10 cellular contexts compared by ENCODE assay signal in genomic region chr2:54599914-54600313, GRCh38.
DNase-seq lines count a peak whose midpoint lies in the region; ATAC-seq and TF ChIP-seq lines count a peak whose summit lies in the region.
"Had no signal": no experiment of that assay in that cellular context is flagged by ENCODE, and none has a peak within 500 bp of the region (broad histone marks: within the 10 kb centered on the region; RNA-seq: fewer than 3 reads in every experiment).

No MANE protein-coding gene starts in this region.

- no peak for TF ChIP-seq CTCF in fibroblast of lung (conservative IDR thresholded peaks at IDR 0.05 in 1 of 2, IDR thresholded peaks at IDR 0.05 in 1 of 2; ENCODE audit: low read depth in 1 of 2, low read length in 2 of 2)
- TF ChIP-seq CTCF in progenitor cell of endocrine pancreas (IDR thresholded peaks at IDR 0.05; ENCODE audit: unreplicated experiment) = no peak

- peaks cover 100% of the 10 kb centered on the region for H3K4me1 ChIP-seq in CD4-positive, alpha-beta memory T cell (ENCODE audit: insufficient read depth, low read length)
- peaks cover 17% of the 10 kb centered on the region for H3K4me1 ChIP-seq in fibroblast of lung (ENCODE audit: control insufficient read depth, extremely low read depth, insufficient read depth, low read length)

- H3K27ac ChIP-seq in CD4-positive, alpha-beta memory T cell (ENCODE audit: low read depth, low read length) = no peak overlapping the region
- H3K27ac ChIP-seq in fibroblast of lung (ENCODE audit: insufficient read depth, low read length) = no peak overlapping the region
- H3K27ac ChIP-seq: ovary had no signal

- peaks cover 6% of the 10 kb centered on the region for H3K36me3 ChIP-seq in CD4-positive, alpha-beta memory T cell (ENCODE audit: insufficient read depth, low read length)
- H3K36me3 ChIP-seq in fibroblast of lung (ENCODE audit: control insufficient read depth, insufficient read depth, low read length) (peaks cover 3% of the 10 kb centered on the region), H7 (replicated peaks; ENCODE audit: control insufficient read depth, insufficient read depth, low read length) (peaks cover 1% of the 10 kb centered on the region)
- H3K36me3 ChIP-seq: ovary had no signal

- peak overlapping the region in 3 of 8 donors; percentile 25 to 69 (median 60) for H3K4me3 Mint-ChIP-seq in CD4-positive, alpha-beta memory T cell
- H3K4me3 Mint-ChIP-seq in T-cell (peak overlapping the region in 2 of 3 donors; percentile 10 to 82), progenitor cell of endocrine pancreas (ENCODE audit: low read depth) (no peak overlapping the region)

- no peaks in the 10 kb centered on the region for H3K9me3 Mint-ChIP-seq in CD4-positive, alpha-beta memory T cell
- H3K9me3 Mint-ChIP-seq in T-cell (no peaks in the 10 kb centered on the region), progenitor cell of endocrine pancreas (ENCODE audit: low read depth) (no peaks in the 10 kb centered on the region)

- H3K27me3 ChIP-seq in CD4-positive, alpha-beta memory T cell (ENCODE audit: insufficient read depth, low read length) = no peaks in the 10 kb centered on the region
- H3K27me3 ChIP-seq in fibroblast of lung (ENCODE audit: control insufficient read depth, insufficient read depth, low read length) = no peaks in the 10 kb centered on the region
- no peaks in the 10 kb centered on the region for H3K27me3 ChIP-seq in H7 (ENCODE audit: control insufficient read depth, insufficient read depth, low read length)
- H3K27me3 ChIP-seq: ovary had no signal

- peak overlapping the region; percentile 46 to 93 (median 77) for H3K27ac Mint-ChIP-seq in CD4-positive, alpha-beta memory T cell
- peak overlapping the region; percentile 75 to 100 for H3K27ac Mint-ChIP-seq in T-cell
- peak overlapping the region; percentile 91 for H3K27ac Mint-ChIP-seq in progenitor cell of endocrine pancreas

- peak in 1 of 4 experiments; percentile 57 for ATAC-seq in T-cell (replicated peaks in 1 of 4)
- ATAC-seq in HG03039 (IDR thresholded peaks at IDR 0.05; ENCODE audit: unreplicated experiment) = no peak
- no peak for ATAC-seq in GM21619 (IDR thresholded peaks at IDR 0.05; ENCODE audit: unreplicated experiment)

- no peak overlapping the region for H3K4me3 ChIP-seq in CD4-positive, alpha-beta memory T cell (ENCODE audit: low read length in 2 of 2)
- H3K4me3 ChIP-seq in fibroblast of lung (replicated peaks in 1 of 4; ENCODE audit: control extremely low read depth in 1 of 4, insufficient read depth in 1 of 4, low read depth in 3 of 4, low read length in 4 of 4) = no peak overlapping the region
- no peak overlapping the region for H3K4me3 ChIP-seq in H7 (ENCODE audit: insufficient read depth, low read depth, low read length)
- H3K4me3 ChIP-seq: ovary had no signal

- CTCF ChIA-PET in CD4-positive, alpha-beta memory T cell (lab: Charles Lee; ENCODE audit: partially characterized antibody) = interaction anchor here (0.8 to 7.4 kb wide), 8 partner anchors 8 to 77 kb away, joined by 3 to 58 read pairs (median 4); no protein-coding TSS in a partner anchor
- CTCF ChIA-PET in T-cell (lab: Charles Lee) = interaction anchor here (0.6 to 1.3 kb wide), 6 partner anchors 10 to 83 kb away, joined by 3 to 5 read pairs (median 3); no protein-coding TSS in a partner anchor

- H3K79me2 ChIP-seq in fibroblast of lung (ENCODE audit: control insufficient read depth, insufficient read depth, low read length) = peaks cover 86% of the 10 kb centered on the region

- no peak overlapping the region for H3K9ac ChIP-seq in fibroblast of lung (ENCODE audit: insufficient read depth, low read length)

- peaks cover 5% of the 10 kb centered on the region for H4K20me1 ChIP-seq in fibroblast of lung (ENCODE audit: control insufficient read depth, extremely low read depth, insufficient read depth, low read length)

- no peak overlapping the region for H3K4me2 ChIP-seq in fibroblast of lung (ENCODE audit: extremely low read depth, insufficient read depth, low read length)

- intact Hi-C loops in CD4-positive, alpha-beta memory T cell (cut with micrococcal nuclease) = no loop called here

- peaks cover 37 to 45% of the 10 kb centered on the region in 2 donors for H3K36me3 Mint-ChIP-seq in CD4-positive, alpha-beta memory T cell
- H3K36me3 Mint-ChIP-seq in T-cell (peaks cover 34% of the 10 kb centered on the region), progenitor cell of endocrine pancreas (ENCODE audit: insufficient read depth) (peaks cover 16% of the 10 kb centered on the region)

- DNase-seq in CD4-positive, alpha-beta memory T cell = peak in 2 of 5 donors; percentile 48 to 52
- DNase-seq in T-cell = peak in 6 of 34 experiments; percentile 13 to 33 (median 27)
- peak; percentile 31 to 43 for DNase-seq in fibroblast of lung (ENCODE audit: low read depth in 2 of 2)
- no peak for DNase-seq in progenitor cell of endocrine pancreas (ENCODE audit: low spot score, unreplicated experiment)
- no peak for DNase-seq in H7
- no peak for DNase-seq in NCI-H345 (lab: John Stamatoyannopoulos, UW)
- DNase-seq: MM.1S had no signal

- no peak overlapping the region for H2AFZ ChIP-seq in fibroblast of lung (ENCODE audit: low read length)

- peaks cover 80 to 99% (median 94%) of the 10 kb centered on the region in 4 donors for H3K4me1 Mint-ChIP-seq in CD4-positive, alpha-beta memory T cell
- H3K4me1 Mint-ChIP-seq in T-cell (peaks cover 99 to 100% (median 100%) of the 10 kb centered on the region in 3 donors), progenitor cell of endocrine pancreas (ENCODE audit: low read depth) (peaks cover 84% of the 10 kb centered on the region)

- H3K9me3 ChIP-seq in CD4-positive, alpha-beta memory T cell (ENCODE audit: control insufficient read depth in 1 of 2, low read length in 2 of 2) = no peaks in the 10 kb centered on the region
- H3K9me3 ChIP-seq in fibroblast of lung (ENCODE audit: control insufficient read depth, insufficient read depth, low read depth, low read length) = no peaks in the 10 kb centered on the region
- H3K9me3 ChIP-seq: ovary had no signal

- H3K27me3 Mint-ChIP-seq in CD4-positive, alpha-beta memory T cell = no peaks in the 10 kb centered on the region
- H3K27me3 Mint-ChIP-seq in T-cell = no peaks in the 10 kb centered on the region
- no peaks in the 10 kb centered on the region for H3K27me3 Mint-ChIP-seq in progenitor cell of endocrine pancreas

- POLR2A ChIA-PET in CD4-positive, alpha-beta memory T cell (lab: Charles Lee; ENCODE audit: partially characterized antibody) = interaction anchor here (0.7 to 22.8 kb wide), 6 partner anchors 9 to 40 kb away, joined by 3 to 304 read pairs (median 4); no protein-coding TSS in a partner anchor
- POLR2A ChIA-PET in T-cell (lab: Charles Lee) = interaction anchor here (0.6 to 1.4 kb wide), 6 partner anchors 9 to 77 kb away, joined by 3 to 6 read pairs (median 3); no protein-coding TSS in a partner anchor

Comparison
In these comparisons a context has a peak if more than half of its experiments do, and no peak if none do; other contexts are left out.
1. DNase-seq: peak in fibroblast of lung (2 of 2); none in progenitor cell of endocrine pancreas (single experiment), H7 (single experiment) and NCI-H345 (single experiment).
2. Peak in every context shown above with its lines, with median percentiles within 50 percentile points of each other: H3K27ac Mint-ChIP-seq.